16 cellular contexts compared by ENCODE assay signal in genomic region chr18:60193780-60194179, GRCh38.
"Had no signal": no experiment of that assay in that cellular context is flagged by ENCODE, and none has a peak within 500 bp of the region (broad histone marks: within the 10 kb centered on the region; RNA-seq: fewer than 3 reads in every experiment).

No MANE protein-coding gene starts in this region.

- H3K9me3 ChIP-seq: MG63 had no signal

- H3K36me3 ChIP-seq: MG63 had no signal

- DNase-seq: Karpas-422, KG1, MG63, NCI-H1092 treated with DMSO at 0.1 percent for 48 hours, NCI-H1436, NCI-H1694 treated with DMSO at 0.1 percent for 48 hours, NCI-H1930, NCI-H2081, NCI-H2107, NCI-H2227 treated with DMSO at 0.1 percent for 48 hours, NCI-H510A, NCI-H524 treated with DMSO at 0.1 percent for 48 hours, NCI-H774, SHP77 had no signal

- H3K4me3 ChIP-seq: MG63 had no signal

- H3K27ac ChIP-seq: RWPE1 had no signal

- ATAC-seq: HepG2 had no signal

- H3K27me3 ChIP-seq: MG63 had no signal
